8 cellular contexts compared by ENCODE assay signal in genomic region chrX:155611302-155611701, GRCh38. TPM values are rescaled to one million over a fixed set of nuclear protein-coding genes. Genes with fewer than 3 reads are reported as not detected.
DNase-seq lines count a peak whose midpoint lies in the region; ATAC-seq and TF ChIP-seq lines count a peak whose summit lies in the region.

No MANE protein-coding gene starts in this region.

- no peaks in the 10 kb centered on the region for H3K27me3 Mint-ChIP-seq in MCF 10A (ENCODE audit: insufficient read depth, unreplicated experiment)
- no peaks in the 10 kb centered on the region for H3K27me3 Mint-ChIP-seq in naive thymus-derived CD8-positive, alpha-beta T cell

- H3K9ac ChIP-seq in HUES6 (ENCODE audit: low read length) = no peak overlapping the region

- TF ChIP-seq CTCF in BJ (IDR thresholded peaks at IDR 0.05; ENCODE audit: insufficient read depth, low read depth, low read length) (no peak), MCF 10A (IDR thresholded peaks at IDR 0.05; ENCODE audit: unreplicated experiment) (no peak)

- H3K36me3 ChIP-seq in BJ (ENCODE audit: control insufficient read depth, insufficient read depth, low read length) (no peaks in the 10 kb centered on the region), HUES6 (ENCODE audit: control insufficient read depth, insufficient read depth, low read length) (no peaks in the 10 kb centered on the region)

- H3K4me1 Mint-ChIP-seq in MCF 10A (ENCODE audit: insufficient read depth, unreplicated experiment) = no peaks in the 10 kb centered on the region
- H3K4me1 Mint-ChIP-seq in naive thymus-derived CD8-positive, alpha-beta T cell = peaks cover 17 to 48% (median 33%) of the 10 kb centered on the region in 4 donors

- H3K9me3 ChIP-seq in HUES6 (ENCODE audit: control insufficient read depth, insufficient read depth, low read depth, low read length) = peaks cover 9% of the 10 kb centered on the region; the same call in 1 of the 2 replicates

- CTCF ChIA-PET in BJ (lab: Yijun Ruan, JAX) = no interaction called here
- CTCF ChIA-PET in MCF 10A (lab: Yijun Ruan, JAX) = no interaction called here

- peaks cover 34% of the 10 kb centered on the region for H3K9me3 Mint-ChIP-seq in MCF 10A (ENCODE audit: unreplicated experiment)
- peaks cover 0 to 14% (median 5%) of the 10 kb centered on the region in 9 donors for H3K9me3 Mint-ChIP-seq in naive thymus-derived CD8-positive, alpha-beta T cell

- peak overlapping the region; percentile 94 for H3K27ac Mint-ChIP-seq in MCF 10A (ENCODE audit: low read depth, unreplicated experiment)
- peak overlapping the region in 9 of 10 donors; percentile 49 to 97 (median 90) for H3K27ac Mint-ChIP-seq in naive thymus-derived CD8-positive, alpha-beta T cell

- intact Hi-C loops in MCF 10A (cut with micrococcal nuclease) = no loop called here

- peak overlapping the region; percentile 82 for H3K4me3 Mint-ChIP-seq in MCF 10A (ENCODE audit: unreplicated experiment)
- H3K4me3 Mint-ChIP-seq in naive thymus-derived CD8-positive, alpha-beta T cell = peak overlapping the region; percentile 86 to 96 (median 92)

- no peak for ATAC-seq in naive thymus-derived CD8-positive, alpha-beta T cell
- ATAC-seq in HG02970 (IDR thresholded peaks at IDR 0.05; ENCODE audit: low FRiP score, unreplicated experiment) = no peak
- ATAC-seq in GM19324 (IDR thresholded peaks at IDR 0.05; ENCODE audit: low FRiP score, unreplicated experiment) = no peak
- no peak for ATAC-seq in GM21825 (IDR thresholded peaks at IDR 0.05; ENCODE audit: unreplicated experiment)

- no TSS peak for BruUV-seq in MCF 10A (replicated peaks; lab: Mats Ljungman, UMichigan)

- peaks cover 3% of the 10 kb centered on the region; the same call in 1 of the 2 replicates for H3K4me1 ChIP-seq in HUES6 (ENCODE audit: control insufficient read depth, insufficient read depth, low read length)

- no peak overlapping the region for H3K27ac ChIP-seq in HUES6 (ENCODE audit: low read depth, low read length)

- no peaks in the 10 kb centered on the region for H3K36me3 Mint-ChIP-seq in MCF 10A (ENCODE audit: insufficient read depth, unreplicated experiment)
- peaks cover 9 to 13% (median 12%) of the 10 kb centered on the region in 3 donors for H3K36me3 Mint-ChIP-seq in naive thymus-derived CD8-positive, alpha-beta T cell

- H3K27me3 ChIP-seq in BJ (ENCODE audit: control insufficient read depth, insufficient read depth, low read length) (no peaks in the 10 kb centered on the region), HUES6 (ENCODE audit: control insufficient read depth, insufficient read depth, low read length) (no peaks in the 10 kb centered on the region)

- no peak for DNase-seq in BJ (ENCODE audit: low read depth)
- no peak for DNase-seq in MCF 10A (ENCODE audit: unreplicated experiment)
- DNase-seq in naive thymus-derived CD8-positive, alpha-beta T cell = no peak
- no peak for DNase-seq in NCI-H226

- POLR2A ChIA-PET in BJ (lab: Charles Lee) = no interaction called here
- POLR2A ChIA-PET in MCF 10A (lab: Yijun Ruan, JAX) = interaction anchor here (1.1 to 1.5 kb wide), 2 partner anchors 10 to 17 kb away, joined by 3 to 4 read pairs; no protein-coding TSS in a partner anchor
- POLR2A ChIA-PET in naive thymus-derived CD8-positive, alpha-beta T cell (lab: Charles Lee) = no interaction called here

- H3K4me3 ChIP-seq in BJ (ENCODE audit: low read depth, low read length) (peak overlapping the region; percentile 67), HUES6 (ENCODE audit: low read depth, low read length) (peak overlapping the region; percentile 74; the same call in 1 of the 2 replicates)

RNA-seq across cellular contexts. Expression of gene SPRY3, which starts 1.1 kb away (rescaled TPM):
- polyA plus RNA-seq in BJ (2011; rRNA removed) = 0.43 and 0.69 TPM in 2 replicates
- polyA minus RNA-seq in BJ (2011; rRNA and poly(A)+ RNA removed) = 0.72 and 0.85 TPM in 2 replicates
- 0.79 and 1.1 TPM in 2 replicates for total RNA-seq in MCF 10A (2022)
- total RNA-seq in naive thymus-derived CD8-positive, alpha-beta T cell = under 1 TPM; 0.55 to 0.74 TPM
- under 1 TPM in 2 of 3 donors, not detected in 1; 0.20 to 0.26 TPM for polyA plus RNA-seq in naive thymus-derived CD8-positive, alpha-beta T cell

RNA-seq across cellular contexts. Expression of gene TMLHE, which starts 1.4 kb away (rescaled TPM):
- polyA plus RNA-seq in BJ (2011; rRNA removed) = 14.5 and 16.8 TPM in 2 replicates
- polyA minus RNA-seq in BJ (2011; rRNA and poly(A)+ RNA removed) = 29.2 and 29.7 TPM in 2 replicates
- total RNA-seq in MCF 10A (2022) = 16.5 and 19.0 TPM in 2 replicates
- 10 to 100 TPM; 13.9 to 15.9 TPM for total RNA-seq in naive thymus-derived CD8-positive, alpha-beta T cell
- polyA plus RNA-seq in naive thymus-derived CD8-positive, alpha-beta T cell = 10 to 100 TPM; 13.0 to 16.6 (median 15.4) TPM
